Comparison of ENCODE assay signal across 10 cellular contexts in genomic region chrX:65720580-65720979, GRCh38. TPM values are rescaled to one million over a fixed set of nuclear protein-coding genes. Genes with fewer than 3 reads are reported as not detected.
DNase-seq lines count a peak whose midpoint lies in the region; ATAC-seq, FAIRE-seq and TF ChIP-seq lines count a peak whose summit lies in the region.
"Had no signal": no experiment of that assay in that cellular context is flagged by ENCODE, and none has a peak within 500 bp of the region (broad histone marks: within the 10 kb centered on the region; RNA-seq: fewer than 3 reads in every experiment).

No MANE protein-coding gene starts in this region.

- FAIRE-seq in GM12891 (lab: Jason Lieb, UNC), result peak; percentile 52

- no peak for ATAC-seq in GM18498 (IDR thresholded peaks at IDR 0.05; ENCODE audit: unreplicated experiment)
- ATAC-seq: HCT116 had no signal

- no peaks in the 10 kb centered on the region for H3K9me3 Mint-ChIP-seq in activated CD4-positive, alpha-beta memory T cell treated with anti-CD3 and anti-CD28 coated beads, Interleukin-2, amount 10 ng/mL, durations not matched to agents 7 days and 5 days
- no peaks in the 10 kb centered on the region for H3K9me3 Mint-ChIP-seq in immature natural killer cell

- CTCF ChIA-PET in activated CD4-positive, alpha-beta memory T cell treated with anti-CD3 and anti-CD28 coated beads, Interleukin-2, amount 10 ng/mL, durations not matched to agents 7 days and 5 days (lab: Charles Lee), result interaction anchor here (0.7 to 3.7 kb wide), 3 partner anchors 23 to 124 kb away, joined by 3 to 15 read pairs (median 3); no protein-coding TSS in a partner anchor
- CTCF ChIA-PET in HEK293T (lab: Yijun Ruan, JAX), result no interaction called here

- H3K4me3 ChIP-seq in foreskin fibroblast (ENCODE audit: low read depth in 1 of 2, low read length in 2 of 2), result no peak overlapping the region

- H3K36me3 Mint-ChIP-seq in activated CD4-positive, alpha-beta memory T cell treated with anti-CD3 and anti-CD28 coated beads, Interleukin-2, amount 10 ng/mL, durations not matched to agents 7 days and 5 days (ENCODE audit: low read depth), result peaks cover 85% of the 10 kb centered on the region
- H3K36me3 Mint-ChIP-seq in immature natural killer cell, result peaks cover 0 to 32% (median 26%) of the 10 kb centered on the region in 3 donors

- H3K27ac Mint-ChIP-seq in activated CD4-positive, alpha-beta memory T cell treated with anti-CD3 and anti-CD28 coated beads, Interleukin-2, amount 10 ng/mL, durations not matched to agents 7 days and 5 days, result peak overlapping the region; percentile 66
- peak overlapping the region; percentile 76 to 89 (median 86) for H3K27ac Mint-ChIP-seq in immature natural killer cell

- no peak for TF ChIP-seq POLR2A in GM12891 (IDR thresholded peaks at IDR 0.05; ENCODE audit: low read depth, low read length)

- peak; percentile 5 to 33 for DNase-seq in AML-193 (lab: John Stamatoyannopoulos, UW)
- DNase-seq in GM12891 (ENCODE audit: insufficient read length, low spot score), result no peak
- no peak for DNase-seq in activated CD4-positive, alpha-beta memory T cell treated with anti-CD3 and anti-CD28 coated beads, Interleukin-2, amount 10 ng/mL, durations not matched to agents 7 days and 5 days
- no peak for DNase-seq in immature natural killer cell
- DNase-seq in SK-N-DZ (ENCODE audit: low spot score), result no peak
- no peak for DNase-seq in foreskin fibroblast
- no peak for DNase-seq in HEK293T (ENCODE audit: extremely low spot score)
- DNase-seq: NCI-H446 had no signal

- no peak overlapping the region for H3K4me3 Mint-ChIP-seq in activated CD4-positive, alpha-beta memory T cell treated with anti-CD3 and anti-CD28 coated beads, Interleukin-2, amount 10 ng/mL, durations not matched to agents 7 days and 5 days
- peak overlapping the region in 3 of 5 donors; percentile 14 to 46 (median 38) for H3K4me3 Mint-ChIP-seq in immature natural killer cell

- POLR2A ChIA-PET in activated CD4-positive, alpha-beta memory T cell treated with anti-CD3 and anti-CD28 coated beads, Interleukin-2, amount 10 ng/mL, durations not matched to agents 7 days and 5 days (lab: Charles Lee), result interaction anchor here (1.0 to 1.8 kb wide), 6 partner anchors 15 to 124 kb away, joined by 3 to 5 read pairs (median 4); no protein-coding TSS in a partner anchor
- POLR2A ChIA-PET in HEK293T (lab: Yijun Ruan, JAX), result no interaction called here

- no peaks in the 10 kb centered on the region for H3K27me3 Mint-ChIP-seq in activated CD4-positive, alpha-beta memory T cell treated with anti-CD3 and anti-CD28 coated beads, Interleukin-2, amount 10 ng/mL, durations not matched to agents 7 days and 5 days
- H3K27me3 Mint-ChIP-seq in immature natural killer cell (ENCODE audit: low read depth in 3 of 3), result peaks cover 1 to 3% (median 2%) of the 10 kb centered on the region in 3 donors

- no peak for TF ChIP-seq CTCF in foreskin fibroblast (IDR thresholded peaks at IDR 0.05; ENCODE audit: low read depth, low read length)

- peaks cover 92% of the 10 kb centered on the region for H3K4me1 Mint-ChIP-seq in activated CD4-positive, alpha-beta memory T cell treated with anti-CD3 and anti-CD28 coated beads, Interleukin-2, amount 10 ng/mL, durations not matched to agents 7 days and 5 days
- peaks cover 96 to 100% of the 10 kb centered on the region in 2 donors for H3K4me1 Mint-ChIP-seq in immature natural killer cell

TF ChIP-seq in GM12891, 5 proteins besides CTCF, POLR2A, EP300 and RAD21:
- TF ChIP-seq PAX5 (IDR thresholded peaks at IDR 0.05; ENCODE audit: insufficient read depth, low read length, severe bottlenecking), result no peak
- TF ChIP-seq SPI1 (IDR thresholded peaks at IDR 0.05; ENCODE audit: low read depth, low read length), result peak; percentile 11; the same call in 1 of the 2 replicates
- no peak for TF ChIP-seq TAF1 (IDR thresholded peaks at IDR 0.05; ENCODE audit: low read depth, low read length)

TF ChIP-seq in HEK293T, 16 proteins besides CTCF, POLR2A, EP300 and RAD21:
- TF ChIP-seq ELF4 (IDR thresholded peaks at IDR 0.05) (no peak), LEF1 (IDR thresholded peaks at IDR 0.05; ENCODE audit: borderline replicate concordance) (no peak), FOXK2 (IDR thresholded peaks at IDR 0.05) (no peak), BHLHE40 (IDR thresholded peaks at IDR 0.05; ENCODE audit: borderline replicate concordance) (no peak), PKNOX1 (IDR thresholded peaks at IDR 0.05) (no peak), SUZ12 (IDR thresholded peaks at IDR 0.05) (no peak), CTBP1 (IDR thresholded peaks at IDR 0.05; ENCODE audit: borderline replicate concordance) (no peak), L3MBTL2 (conservative IDR thresholded peaks at IDR 0.05) (no peak), HDGF (IDR thresholded peaks at IDR 0.05; ENCODE audit: borderline replicate concordance) (no peak)
TF ChIP-seq in HEK293T: peak in this region for 0.

RNA-seq across cellular contexts. Expression of gene MSN, which starts 53.1 kb away (rescaled TPM):
- 196 TPM for polyA plus RNA-seq in GM12891 (2012; ENCODE audit: low read depth, missing spikeins)
- 100 to 1,000 TPM; 632 to 637 TPM for total RNA-seq in activated CD4-positive, alpha-beta memory T cell treated with anti-CD3 and anti-CD28 coated beads, Interleukin-2, amount 10 ng/mL, durations not matched to agents 7 days and 5 days
- 1,000 to 10,000 TPM; 1,039 to 1,577 (median 1,568) TPM for polyA plus RNA-seq in immature natural killer cell
- 0.22 and 0.32 TPM in 2 replicates for polyA plus RNA-seq in SK-N-DZ (2014; cell fraction: cytosol; rRNA removed)
- 0.17 TPM in 1 of 2 replicates, not detected in the other for polyA plus RNA-seq in SK-N-DZ (2014; cell fraction: nucleus; rRNA removed)

Comparison
In these comparisons a context has a peak if more than half of its experiments do, and no peak if none do; other contexts are left out.
1. DNase-seq: peak in AML-193 (2 of 2); none in GM12891 (single experiment), activated CD4-positive, alpha-beta memory T cell treated with anti-CD3 and anti-CD28 coated beads, Interleukin-2, amount 10 ng/mL, durations not matched to agents 7 days and 5 days (single experiment), immature natural killer cell (0 of 3), SK-N-DZ (single experiment), foreskin fibroblast (0 of 2) and HEK293T (single experiment).